ENCODE assay signal across 15 cellular contexts in genomic region chr3:60890226-60890625, GRCh38.
DNase-seq lines count a peak whose midpoint lies in the region; TF ChIP-seq lines count a peak whose summit lies in the region.
"Had no signal": no experiment of that assay in that cellular context is flagged by ENCODE, and none has a peak within 500 bp of the region (broad histone marks: within the 10 kb centered on the region; RNA-seq: fewer than 3 reads in every experiment).

No MANE protein-coding gene starts in this region.

- in situ Hi-C loops in Caki2 (cut with HindIII; ENCODE audit: low pct_unique_long_range_greater_than_20kb, low sequenced_read_pairs): no loop called here

- no peak for TF ChIP-seq EP300 in suprapubic skin (IDR thresholded peaks at IDR 0.05)

- WGBS in suprapubic skin: 90% methylated on average over 5 of the region's 5 CpGs

- H3K36me3 ChIP-seq in suprapubic skin: no peaks in the 10 kb centered on the region
- H3K36me3 ChIP-seq in colonic mucosa: no peaks in the 10 kb centered on the region
- no peaks in the 10 kb centered on the region for H3K36me3 ChIP-seq in uterus
- H3K36me3 ChIP-seq: BLaER1, HAP-1 had no signal

- no peak overlapping the region for H3K27ac ChIP-seq in suprapubic skin
- no peak overlapping the region for H3K27ac ChIP-seq in colonic mucosa
- H3K27ac ChIP-seq in uterus: no peak overlapping the region
- H3K27ac ChIP-seq: BLaER1 had no signal

- TF ChIP-seq POLR2A in suprapubic skin (IDR thresholded peaks at IDR 0.05): no peak
- no peak for TF ChIP-seq POLR2A in uterus (IDR thresholded peaks at IDR 0.05)

- intact Hi-C loops in colonic mucosa (cut with DNase I) (no loop called here), uterus (cut with DNase I; ENCODE audit: low total_unique reads) (no loop called here)

- H3K4me1 ChIP-seq in suprapubic skin: no peaks in the 10 kb centered on the region
- no peaks in the 10 kb centered on the region for H3K4me1 ChIP-seq in colonic mucosa
- H3K4me1 ChIP-seq in uterus: no peaks in the 10 kb centered on the region
- H3K4me1 ChIP-seq: BLaER1, Caco-2, HAP-1 had no signal

- no peak overlapping the region for H3K9ac ChIP-seq in colonic mucosa (ENCODE audit: low read depth in 2 of 2, low read length in 2 of 2)
- H3K9ac ChIP-seq: BLaER1 had no signal

- H3K4me3 ChIP-seq in epithelial cell of proximal tubule (ENCODE audit: low read depth, low read length): no peak overlapping the region
- no peak overlapping the region for H3K4me3 ChIP-seq in suprapubic skin
- no peak overlapping the region for H3K4me3 ChIP-seq in colonic mucosa
- H3K4me3 ChIP-seq in uterus: no peak overlapping the region
- H3K4me3 ChIP-seq: BLaER1, GM12878, HAP-1 had no signal

- TF ChIP-seq CTCF in epithelial cell of proximal tubule (conservative IDR thresholded peaks at IDR 0.05; ENCODE audit: low read depth, low read length): no peak
- TF ChIP-seq CTCF in suprapubic skin (IDR thresholded peaks at IDR 0.05): no peak
- no peak for TF ChIP-seq CTCF in colonic mucosa (IDR thresholded peaks at IDR 0.05)
- TF ChIP-seq CTCF in uterus (IDR thresholded peaks at IDR 0.05): no peak

- DNase-seq in Caki2 (ENCODE audit: low read depth): peak; percentile 11
- peak; percentile 9 for DNase-seq in NCI-H69 (lab: John Stamatoyannopoulos, UW)
- peak; percentile 29 for DNase-seq in epithelial cell of proximal tubule (ENCODE audit: low read depth)
- peak; percentile 71 for DNase-seq in kidney tubule cell (ENCODE audit: low spot score)
- no peak for DNase-seq in suprapubic skin (ENCODE audit: low spot score in 2 of 2)
- no peak for DNase-seq in colonic mucosa
- no peak for DNase-seq in uterus
- no peak for DNase-seq in NCI-H146 treated with DMSO at 0.1 percent for 48 hours (lab: John Stamatoyannopoulos, UW; ENCODE audit: unreplicated experiment)
- DNase-seq: 8988T; AML-193; Caco-2; CD8-positive, alpha-beta memory T cell had no signal

- no peaks in the 10 kb centered on the region for H3K9me3 ChIP-seq in suprapubic skin
- H3K9me3 ChIP-seq in colonic mucosa: no peaks in the 10 kb centered on the region
- H3K9me3 ChIP-seq in uterus: no peaks in the 10 kb centered on the region
- H3K9me3 ChIP-seq: BLaER1, Caco-2, HAP-1 had no signal

- H3K27me3 ChIP-seq in suprapubic skin (no peaks in the 10 kb centered on the region), colonic mucosa (no peaks in the 10 kb centered on the region), uterus (no peaks in the 10 kb centered on the region)
- H3K27me3 ChIP-seq: BLaER1 had no signal

Comparison
In these comparisons a context has a peak if more than half of its experiments do, and no peak if none do; other contexts are left out.
1. DNase-seq: peak in Caki2 (single experiment), NCI-H69 (single experiment), epithelial cell of proximal tubule (single experiment) and kidney tubule cell (single experiment); none in suprapubic skin (0 of 2), colonic mucosa (single experiment), uterus (0 of 2) and NCI-H146 treated with DMSO at 0.1 percent for 48 hours (single experiment).